9 cellular contexts compared by ENCODE assay signal in the genomic region with DNA sequence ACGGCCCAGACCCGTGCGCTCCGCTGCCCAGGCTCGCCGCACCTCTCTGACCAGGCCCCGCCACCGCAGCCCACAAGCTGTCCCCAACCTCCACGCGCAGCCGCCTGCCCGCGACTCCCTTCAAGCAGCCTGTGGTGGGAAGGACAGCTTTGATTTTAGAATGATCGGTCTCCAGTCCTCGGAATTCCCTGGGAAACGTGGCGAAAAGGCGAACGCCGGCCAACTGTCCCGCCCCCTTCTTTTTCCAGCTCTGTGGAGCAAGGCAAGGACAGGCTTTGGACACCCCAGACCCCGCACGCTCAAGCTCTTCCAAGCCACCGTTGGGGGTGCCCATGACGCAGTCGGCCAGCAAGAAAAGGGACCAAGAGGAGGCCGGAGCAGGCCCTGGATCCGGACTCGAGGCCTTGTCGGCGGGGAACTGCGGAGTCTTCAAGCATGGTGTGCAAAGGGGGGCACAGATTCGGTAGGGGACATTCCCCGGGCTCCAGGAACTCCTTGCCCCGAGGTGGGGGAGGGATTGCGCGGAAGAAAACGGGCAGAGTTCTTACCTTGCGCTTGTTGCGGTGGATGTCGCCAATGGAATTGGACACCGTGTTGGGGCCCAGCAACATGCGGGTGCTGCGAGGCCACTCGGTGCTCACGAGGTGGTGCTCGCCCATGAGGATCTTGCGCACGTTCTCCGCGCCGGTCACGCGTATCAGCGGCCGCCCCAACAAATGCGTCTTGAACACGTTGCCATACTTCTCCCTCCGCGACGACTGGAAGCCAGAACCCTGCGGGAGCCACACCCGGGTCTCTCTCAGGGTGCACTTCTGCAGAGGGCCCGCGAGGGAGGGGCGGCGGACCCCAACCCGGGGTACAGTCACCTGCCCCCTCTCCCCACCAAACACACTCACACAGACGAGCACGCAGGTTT. TPM values are rescaled to one million over a fixed set of nuclear protein-coding genes. Genes with fewer than 3 reads are reported as not detected.
DNase-seq lines count a peak whose midpoint lies in the region; ATAC-seq and TF ChIP-seq lines count a peak whose summit lies in the region.
"Had no signal": no experiment of that assay in that cellular context is flagged by ENCODE, and none has a peak within 500 bp of the region (broad histone marks: within the 10 kb centered on the region; RNA-seq: fewer than 3 reads in every experiment).

No MANE protein-coding gene starts in this region.

- no peak for DNase-seq in CD4-positive, alpha-beta memory T cell
- no peak for DNase-seq in T-helper 17 cell
- no peak for DNase-seq in heart right ventricle
- DNase-seq in ovary, result peak in 2 of 5 donors; percentile 21 to 46
- DNase-seq in NCI-H2196 (lab: John Stamatoyannopoulos, UW; ENCODE audit: unreplicated experiment), result no peak
- DNase-seq in NOMO-1 treated with dmso at 0.1 percent for 144 hours (lab: John Stamatoyannopoulos, UW; ENCODE audit: unreplicated experiment), result no peak
- DNase-seq: NCI-H2107 had no signal

- TF ChIP-seq CTCF in heart right ventricle (IDR thresholded peaks at IDR 0.05) (no peak), ovary (IDR thresholded peaks at IDR 0.05) (no peak)

- POLR2A ChIA-PET in CD4-positive, alpha-beta memory T cell (lab: Charles Lee; ENCODE audit: partially characterized antibody), result no interaction called here

- no peak overlapping the region for H3K4me3 ChIP-seq in CD4-positive, alpha-beta memory T cell (ENCODE audit: low read length in 2 of 2)
- peak overlapping the region in 9 of 10 donors; percentile 22 to 75 (median 61) for H3K4me3 ChIP-seq in heart right ventricle
- peak overlapping the region; percentile 26 for H3K4me3 ChIP-seq in ovary

- no peak for TF ChIP-seq POLR2A in ovary (IDR thresholded peaks at IDR 0.05)

- intact Hi-C loops in CD4-positive, alpha-beta memory T cell (cut with micrococcal nuclease), result no loop called here
- intact Hi-C loops in heart right ventricle (cut with DNase I), result loop anchor here in 1 of 10 donors (10.0 kb wide), 1 partner anchor 529 kb away; no protein-coding TSS in a partner anchor
- intact Hi-C loops in ovary (cut with DNase I), result loop anchor here in 1 of 4 donors (10.0 kb wide), 1 partner anchor 591 kb away; no protein-coding TSS in a partner anchor

- ATAC-seq in T-helper 17 cell, result no peak
- peak; percentile 5 to 40 (median 31) for ATAC-seq in heart right ventricle
- no peak for ATAC-seq in GM19324 (IDR thresholded peaks at IDR 0.05; ENCODE audit: low FRiP score, unreplicated experiment)
- ATAC-seq in GM19452 (IDR thresholded peaks at IDR 0.05; ENCODE audit: unreplicated experiment), result no peak

- peak overlapping the region in 1 of 7 donors; percentile 73 for H3K27ac Mint-ChIP-seq in CD4-positive, alpha-beta memory T cell
- no peak overlapping the region for H3K27ac Mint-ChIP-seq in T-helper 17 cell

- CTCF ChIA-PET in CD4-positive, alpha-beta memory T cell (lab: Charles Lee; ENCODE audit: partially characterized antibody), result no interaction called here

- no peaks in the 10 kb centered on the region for H3K36me3 ChIP-seq in CD4-positive, alpha-beta memory T cell (ENCODE audit: insufficient read depth, low read length)
- H3K36me3 ChIP-seq in heart right ventricle (no peaks in the 10 kb centered on the region), ovary (no peaks in the 10 kb centered on the region)

- peak overlapping the region in 6 of 8 donors; percentile 20 to 59 (median 29) for H3K4me3 Mint-ChIP-seq in CD4-positive, alpha-beta memory T cell
- H3K4me3 Mint-ChIP-seq in T-helper 17 cell, result peak overlapping the region; percentile 60

- H3K4me1 Mint-ChIP-seq in CD4-positive, alpha-beta memory T cell, result peaks cover 12 to 35% (median 24%) of the 10 kb centered on the region in 4 donors
- H3K4me1 Mint-ChIP-seq in T-helper 17 cell, result peaks cover 22% of the 10 kb centered on the region

- H3K27me3 Mint-ChIP-seq in CD4-positive, alpha-beta memory T cell, result peaks cover 29 to 37% of the 10 kb centered on the region in 2 donors
- H3K27me3 Mint-ChIP-seq in T-helper 17 cell, result peaks cover 59% of the 10 kb centered on the region

- no peaks in the 10 kb centered on the region for H3K9me3 ChIP-seq in CD4-positive, alpha-beta memory T cell (ENCODE audit: control insufficient read depth in 1 of 2, low read length in 2 of 2)
- H3K9me3 ChIP-seq in T-helper 17 cell (ENCODE audit: control insufficient read depth, low read length, poor library complexity, severe bottlenecking), result no peaks in the 10 kb centered on the region
- H3K9me3 ChIP-seq in heart right ventricle, result no peaks in the 10 kb centered on the region
- H3K9me3 ChIP-seq in ovary, result no peaks in the 10 kb centered on the region

- peaks cover 16% of the 10 kb centered on the region for H3K27me3 ChIP-seq in CD4-positive, alpha-beta memory T cell (ENCODE audit: insufficient read depth, low read length)
- peaks cover 6 to 63% (median 35%) of the 10 kb centered on the region in 7 donors for H3K27me3 ChIP-seq in heart right ventricle
- H3K27me3 ChIP-seq in ovary, result no peaks in the 10 kb centered on the region

- peaks cover 0 to 9% (median 3%) of the 10 kb centered on the region in 8 donors for H3K9me3 Mint-ChIP-seq in CD4-positive, alpha-beta memory T cell

- H3K36me3 Mint-ChIP-seq in CD4-positive, alpha-beta memory T cell, result no peaks in the 10 kb centered on the region
- peaks cover 5% of the 10 kb centered on the region for H3K36me3 Mint-ChIP-seq in T-helper 17 cell (ENCODE audit: low read depth)

- TF ChIP-seq EP300 in ovary (IDR thresholded peaks at IDR 0.05), result no peak

- 24 to 29% methylated on average over 70 of the region's 70 CpGs for WGBS in heart right ventricle, 2 donors
- 36 to 42% (median 39%) methylated on average over 62 to 70 of the region's 70 CpGs for WGBS in ovary, 3 donors

- H3K4me1 ChIP-seq in CD4-positive, alpha-beta memory T cell (ENCODE audit: insufficient read depth, low read length), result peaks cover 26% of the 10 kb centered on the region
- peaks cover 24 to 71% (median 60%) of the 10 kb centered on the region in 9 donors for H3K4me1 ChIP-seq in heart right ventricle
- peaks cover 9% of the 10 kb centered on the region for H3K4me1 ChIP-seq in ovary (ENCODE audit: insufficient read depth)

- no peak overlapping the region for H3K27ac ChIP-seq in CD4-positive, alpha-beta memory T cell (ENCODE audit: low read depth, low read length)
- H3K27ac ChIP-seq in heart right ventricle, result peak overlapping the region in 6 of 10 donors; percentile 22 to 94 (median 60)
- no peak overlapping the region for H3K27ac ChIP-seq in ovary

RNA-seq across cellular contexts. Expression of gene CYP26B1, which starts 4.0 kb away (rescaled TPM):
- total RNA-seq in CD4-positive, alpha-beta memory T cell, result not detected
- not detected for polyA plus RNA-seq in CD4-positive, alpha-beta memory T cell
- not detected for total RNA-seq in T-helper 17 cell
- total RNA-seq in heart right ventricle, result 1 to 10 TPM; 2.6 to 8.3 (median 4.7) TPM
- polyA plus RNA-seq in heart right ventricle, result 1 to 10 TPM in 1 of 2 donors, under 1 TPM in 1; 0.88 to 6.2 TPM
- 10 to 100 TPM in 1 of 7 donors, 1 to 10 TPM in 6; 2.5 to 13.4 (median 5.8) TPM for total RNA-seq in ovary
- polyA plus RNA-seq in ovary, result 1 to 10 TPM; 1.5 to 4.5 TPM

Comparison
In these comparisons a context has a peak if more than half of its experiments do, and no peak if none do; other contexts are left out.
1. H3K27ac ChIP-seq: peak in heart right ventricle (6 of 10); none in CD4-positive, alpha-beta memory T cell (single experiment) and ovary (0 of 2).
2. H3K4me3 ChIP-seq: peak in heart right ventricle (9 of 10) and ovary (single experiment); none in CD4-positive, alpha-beta memory T cell (0 of 2).
3. ATAC-seq: peak in heart right ventricle (8 of 8); none in T-helper 17 cell (single experiment), GM19324 (single experiment) and GM19452 (single experiment).